ENCODE assay signal across 1 cellular context in the genomic region with DNA sequence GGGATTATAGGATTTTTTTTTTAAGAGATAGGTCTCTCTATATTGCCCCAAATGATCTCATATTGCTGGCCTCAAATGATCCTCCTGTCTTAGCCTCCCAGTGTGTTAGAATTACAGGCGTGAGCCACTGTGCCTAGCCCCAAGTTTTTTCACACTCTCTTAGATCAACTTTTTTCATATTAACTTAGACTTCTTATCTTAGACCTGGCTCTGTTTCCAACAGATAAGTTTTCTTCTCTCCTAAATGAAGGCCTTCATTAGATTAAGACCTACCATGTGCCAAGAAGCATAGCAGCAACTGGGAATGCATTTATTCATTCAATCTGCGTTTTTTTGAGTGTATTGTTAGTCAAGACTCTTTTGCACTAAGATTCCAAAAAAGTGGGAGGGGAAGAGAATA.
TF ChIP-seq lines count a peak whose summit lies in the region.

No MANE protein-coding gene starts in this region.

TF ChIP-seq in GM23338, 12 proteins besides CTCF, POLR2A, EP300 and RAD21 (continued from another document):
- TF ChIP-seq, protein P1, sequence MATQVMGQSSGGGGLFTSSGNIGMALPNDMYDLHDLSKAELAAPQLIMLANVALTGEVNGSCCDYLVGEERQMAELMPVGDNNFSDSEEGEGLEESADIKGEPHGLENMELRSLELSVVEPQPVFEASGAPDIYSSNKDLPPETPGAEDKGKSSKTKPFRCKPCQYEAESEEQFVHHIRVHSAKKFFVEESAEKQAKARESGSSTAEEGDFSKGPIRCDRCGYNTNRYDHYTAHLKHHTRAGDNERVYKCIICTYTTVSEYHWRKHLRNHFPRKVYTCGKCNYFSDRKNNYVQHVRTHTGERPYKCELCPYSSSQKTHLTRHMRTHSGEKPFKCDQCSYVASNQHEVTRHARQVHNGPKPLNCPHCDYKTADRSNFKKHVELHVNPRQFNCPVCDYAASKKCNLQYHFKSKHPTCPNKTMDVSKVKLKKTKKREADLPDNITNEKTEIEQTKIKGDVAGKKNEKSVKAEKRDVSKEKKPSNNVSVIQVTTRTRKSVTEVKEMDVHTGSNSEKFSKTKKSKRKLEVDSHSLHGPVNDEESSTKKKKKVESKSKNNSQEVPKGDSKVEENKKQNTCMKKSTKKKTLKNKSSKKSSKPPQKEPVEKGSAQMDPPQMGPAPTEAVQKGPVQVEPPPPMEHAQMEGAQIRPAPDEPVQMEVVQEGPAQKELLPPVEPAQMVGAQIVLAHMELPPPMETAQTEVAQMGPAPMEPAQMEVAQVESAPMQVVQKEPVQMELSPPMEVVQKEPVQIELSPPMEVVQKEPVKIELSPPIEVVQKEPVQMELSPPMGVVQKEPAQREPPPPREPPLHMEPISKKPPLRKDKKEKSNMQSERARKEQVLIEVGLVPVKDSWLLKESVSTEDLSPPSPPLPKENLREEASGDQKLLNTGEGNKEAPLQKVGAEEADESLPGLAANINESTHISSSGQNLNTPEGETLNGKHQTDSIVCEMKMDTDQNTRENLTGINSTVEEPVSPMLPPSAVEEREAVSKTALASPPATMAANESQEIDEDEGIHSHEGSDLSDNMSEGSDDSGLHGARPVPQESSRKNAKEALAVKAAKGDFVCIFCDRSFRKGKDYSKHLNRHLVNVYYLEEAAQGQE (IDR thresholded peaks at IDR 0.05; ENCODE audit: unreplicated experiment): no peak
- TF ChIP-seq POLR2AphosphoS5 (IDR thresholded peaks at IDR 0.05; ENCODE audit: low read depth): no peak
- TF ChIP-seq, protein P2, sequence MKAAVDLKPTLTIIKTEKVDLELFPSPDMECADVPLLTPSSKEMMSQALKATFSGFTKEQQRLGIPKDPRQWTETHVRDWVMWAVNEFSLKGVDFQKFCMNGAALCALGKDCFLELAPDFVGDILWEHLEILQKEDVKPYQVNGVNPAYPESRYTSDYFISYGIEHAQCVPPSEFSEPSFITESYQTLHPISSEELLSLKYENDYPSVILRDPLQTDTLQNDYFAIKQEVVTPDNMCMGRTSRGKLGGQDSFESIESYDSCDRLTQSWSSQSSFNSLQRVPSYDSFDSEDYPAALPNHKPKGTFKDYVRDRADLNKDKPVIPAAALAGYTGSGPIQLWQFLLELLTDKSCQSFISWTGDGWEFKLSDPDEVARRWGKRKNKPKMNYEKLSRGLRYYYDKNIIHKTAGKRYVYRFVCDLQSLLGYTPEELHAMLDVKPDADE (IDR thresholded peaks at IDR 0.05): no peak
- TF ChIP-seq ZNF331 (CRISPR knock-in tag; IDR thresholded peaks at IDR 0.05; ENCODE audit: low read depth): no peak
- no peak for TF ChIP-seq ZNF462 (CRISPR knock-in tag; IDR thresholded peaks at IDR 0.05)
